Comparison of ENCODE assay signal across 8 cellular contexts in the genomic region with DNA sequence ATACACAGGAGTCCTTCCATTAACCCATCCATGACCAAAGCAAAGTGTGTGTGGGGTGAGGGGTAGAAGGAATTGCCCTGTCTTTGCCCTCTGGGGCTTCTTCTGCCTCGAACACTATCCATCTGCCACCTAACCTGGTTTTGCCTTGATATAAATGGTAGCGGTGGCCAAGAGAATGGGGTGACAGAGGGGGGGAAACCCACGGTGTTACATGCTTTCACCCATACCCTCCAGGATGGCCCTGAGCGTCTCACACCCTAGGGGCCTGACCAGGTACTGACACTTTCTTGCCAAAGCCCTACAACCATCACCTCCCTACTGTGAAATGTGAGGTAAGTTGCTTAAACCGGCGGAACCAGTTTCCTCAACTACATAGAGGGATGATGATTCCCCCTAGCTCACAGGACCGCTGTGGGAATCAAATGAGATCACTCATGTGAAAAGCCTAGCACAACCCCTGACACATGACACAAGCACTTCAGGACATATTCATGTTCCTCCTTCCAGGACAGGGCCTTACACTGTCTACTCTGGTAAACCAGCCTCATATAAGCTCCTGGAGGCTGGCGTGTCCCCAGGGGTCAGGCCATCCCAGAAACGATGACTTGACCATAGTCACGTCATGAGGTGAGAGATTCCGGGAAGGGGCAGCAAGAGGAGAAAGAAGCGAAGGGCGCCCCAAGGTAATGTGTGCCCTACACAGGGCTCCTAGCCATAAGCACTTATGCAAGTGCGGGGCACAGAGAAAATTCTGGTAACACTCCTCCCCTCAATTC. TPM values are rescaled to one million over a fixed set of nuclear protein-coding genes. Genes with fewer than 3 reads are reported as not detected.
DNase-seq lines count a peak whose midpoint lies in the region; ATAC-seq, FAIRE-seq and TF ChIP-seq lines count a peak whose summit lies in the region.

No MANE protein-coding gene starts in this region.

- H3K36me3 ChIP-seq in SK-N-MC (ENCODE audit: insufficient read depth, low read length), result no peaks in the 10 kb centered on the region
- no peaks in the 10 kb centered on the region for H3K36me3 ChIP-seq in brain microvascular endothelial cell (replicated peaks)

- TF ChIP-seq CTCF in brain microvascular endothelial cell (IDR thresholded peaks at IDR 0.05; ENCODE audit: low read depth, low read length, missing control alignments) (peak; percentile 54), D721Med (IDR thresholded peaks at IDR 0.05; ENCODE audit: insufficient read depth, missing control alignments) (no peak)

- H3K4me3 ChIP-seq in Jurkat, Clone E6-1 (ENCODE audit: low read length), result peak overlapping the region; percentile 53
- H3K4me3 ChIP-seq in SK-N-MC (no peak overlapping the region; the same call in 1 of the 2 replicates), brain microvascular endothelial cell (ENCODE audit: low read depth, low read length) (peak overlapping the region; percentile 46)

- ATAC-seq in GM21381 (IDR thresholded peaks at IDR 0.05; ENCODE audit: unreplicated experiment), result peak; percentile 32

- no peak for FAIRE-seq in D721Med (lab: Jason Lieb, UNC)

- H3K9ac ChIP-seq in SK-N-MC (ENCODE audit: insufficient read length), result no peak overlapping the region

- in situ Hi-C loops in brain microvascular endothelial cell (cut with HindIII; ENCODE audit: low pct_ligation_motif_present, low sequenced_read_pairs), result loop anchor here (25.0 kb wide), 1 partner anchor 229 kb away; a partner anchor contains a TSS

- H3K27me3 ChIP-seq in brain microvascular endothelial cell (replicated peaks), result no peaks in the 10 kb centered on the region

- peak overlapping the region; percentile 64; the same call in 1 of the 2 replicates for H3K27ac ChIP-seq in SK-N-MC
- peak overlapping the region; percentile 96 for H3K27ac ChIP-seq in brain microvascular endothelial cell

- peak; percentile 97 for DNase-seq in DMS79 treated with DMSO at 0.1 percent for 48 hours (lab: John Stamatoyannopoulos, UW)
- DNase-seq in Jurkat, Clone E6-1 (ENCODE audit: low read depth, low spot score), result peak; percentile 66
- DNase-seq in SK-N-MC (ENCODE audit: low read depth, low spot score), result no peak
- peak; percentile 39 for DNase-seq in brain microvascular endothelial cell
- peak; percentile 97 for DNase-seq in islet precursor cell
- DNase-seq in stimulated activated CD4-positive, alpha-beta T cell treated with anti-CD3 and anti-CD28 coated beads, Interleukin-1b, Interleukin-23, amount 100 ng/mL, for 4 hours (ENCODE audit: low read depth in 2 of 2), result peak; percentile 28 to 39
- DNase-seq in D721Med (ENCODE audit: insufficient read length, low spot score), result no peak

- H3K9me3 ChIP-seq in SK-N-MC (ENCODE audit: low read depth, low read length), result no peaks in the 10 kb centered on the region

RNA-seq across cellular contexts. Expression of a gene that starts 49.7 kb away (rescaled TPM):
- polyA plus RNA-seq in Jurkat, Clone E6-1 (2012; ENCODE audit: insufficient read depth, insufficient read length), result 13.3 TPM

RNA-seq across cellular contexts. Expression of a gene that starts 53.9 kb away (rescaled TPM):
- 284 TPM for polyA plus RNA-seq in Jurkat, Clone E6-1 (2012; ENCODE audit: insufficient read depth, insufficient read length)

Comparison
In these comparisons a context has a peak if more than half of its experiments do, and no peak if none do; other contexts are left out.
1. DNase-seq: peak in DMS79 treated with DMSO at 0.1 percent for 48 hours (single experiment), Jurkat, Clone E6-1 (single experiment), brain microvascular endothelial cell (single experiment), islet precursor cell (single experiment) and stimulated activated CD4-positive, alpha-beta T cell treated with anti-CD3 and anti-CD28 coated beads, Interleukin-1b, Interleukin-23, amount 100 ng/mL, for 4 hours (2 of 2); none in SK-N-MC (single experiment) and D721Med (single experiment).